ENCODE assay signal across 8 cellular contexts in the genomic region with DNA sequence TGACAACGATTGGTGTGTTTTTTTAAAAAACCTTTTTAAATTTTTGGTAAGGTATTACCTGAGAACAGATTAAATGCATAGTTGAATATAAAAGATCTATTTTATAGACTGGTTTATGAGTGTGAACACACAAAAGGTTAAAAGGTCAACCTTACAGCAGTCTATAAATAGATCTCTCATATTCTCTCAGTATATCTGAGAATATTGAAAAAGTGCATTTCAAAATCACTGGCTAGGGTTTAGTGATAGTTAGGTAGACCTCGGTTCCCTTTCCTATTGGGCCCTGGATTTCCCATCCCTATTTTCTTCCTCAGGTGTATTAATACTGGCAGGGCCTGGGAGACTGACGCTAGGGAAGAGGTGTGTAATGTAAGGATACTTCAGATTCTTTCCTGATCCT. TPM values are rescaled to one million over a fixed set of nuclear protein-coding genes. Genes with fewer than 3 reads are reported as not detected.
DNase-seq lines count a peak whose midpoint lies in the region; ATAC-seq and TF ChIP-seq lines count a peak whose summit lies in the region.

No MANE protein-coding gene starts in this region.

- H3K36me3 ChIP-seq in testis (ENCODE audit: low read depth, missing control alignments): no peaks in the 10 kb centered on the region

- H3K4me1 ChIP-seq in testis: peaks cover 14% of the 10 kb centered on the region

- H3K36me3 Mint-ChIP-seq in activated T-cell treated with anti-CD3 and anti-CD28 coated beads, Interleukin-2, amount 50 U/mL, for 24 hours (ENCODE audit: low read depth): peaks cover 28% of the 10 kb centered on the region
- peaks cover 30% of the 10 kb centered on the region for H3K36me3 Mint-ChIP-seq in activated T-helper 17 cell treated with anti-CD3 and anti-CD28 coated beads, Interleukin-2, amount 50 U/mL, for 72 hours (ENCODE audit: low read depth)

- intact Hi-C loops in testis (cut with DNase I; ENCODE audit: low total_unique reads): no loop called here

- H3K9me3 Mint-ChIP-seq in activated T-cell treated with anti-CD3 and anti-CD28 coated beads, Interleukin-2, amount 50 U/mL, for 24 hours: no peaks in the 10 kb centered on the region
- no peaks in the 10 kb centered on the region for H3K9me3 Mint-ChIP-seq in activated T-helper 17 cell treated with anti-CD3 and anti-CD28 coated beads, Interleukin-2, amount 50 U/mL, for 72 hours

- no peak for DNase-seq in activated T-cell treated with anti-CD3 and anti-CD28 coated beads, Interleukin-2, amount 50 U/mL, for 24 hours
- DNase-seq in activated T-cell treated with anti-CD3 and anti-CD28 coated beads for 4 hours (no peak), inferior parietal cortex (ENCODE audit: extremely low spot score) (peak; percentile 9), testis (no peak), medulla oblongata (ENCODE audit: extremely low spot score) (no peak)
- DNase-seq in stimulated activated CD4-positive, alpha-beta T cell treated with anti-CD3 and anti-CD28 coated beads, Interleukin-12 subunit alpha, Interleukin-12 subunit beta, amount 100 ng/mL, for 4 hours: no peak

- peak overlapping the region; percentile 90 for H3K27ac Mint-ChIP-seq in activated T-cell treated with anti-CD3 and anti-CD28 coated beads, Interleukin-2, amount 50 U/mL, for 24 hours
- H3K27ac Mint-ChIP-seq in activated T-helper 17 cell treated with anti-CD3 and anti-CD28 coated beads, Interleukin-2, amount 50 U/mL, for 72 hours: peak overlapping the region; percentile 66

- no peaks in the 10 kb centered on the region for H3K27me3 ChIP-seq in testis

- no peaks in the 10 kb centered on the region for H3K9me3 ChIP-seq in testis

- no peak for TF ChIP-seq CTCF in testis (IDR thresholded peaks at IDR 0.05)

- no peaks in the 10 kb centered on the region for H3K27me3 Mint-ChIP-seq in activated T-cell treated with anti-CD3 and anti-CD28 coated beads, Interleukin-2, amount 50 U/mL, for 24 hours
- no peaks in the 10 kb centered on the region for H3K27me3 Mint-ChIP-seq in activated T-helper 17 cell treated with anti-CD3 and anti-CD28 coated beads, Interleukin-2, amount 50 U/mL, for 72 hours

- peak overlapping the region in 1 of 2 donors; percentile 88 for H3K27ac ChIP-seq in testis

- WGBS in testis, 2 donors: 40 to 45% methylated on average over 3 of the region's 3 CpGs

- peak overlapping the region; percentile 70 to 77 for H3K4me3 ChIP-seq in testis

- ATAC-seq in activated T-helper 17 cell treated with anti-CD3 and anti-CD28 coated beads, Interleukin-2, amount 50 U/mL, for 72 hours (replicated peaks): no peak
- ATAC-seq in HG03432 (IDR thresholded peaks at IDR 0.05; ENCODE audit: unreplicated experiment): no peak

- peak overlapping the region; percentile 89 for H3K4me3 Mint-ChIP-seq in activated T-cell treated with anti-CD3 and anti-CD28 coated beads, Interleukin-2, amount 50 U/mL, for 24 hours
- H3K4me3 Mint-ChIP-seq in activated T-helper 17 cell treated with anti-CD3 and anti-CD28 coated beads, Interleukin-2, amount 50 U/mL, for 72 hours: peak overlapping the region; percentile 74

- no peak for TF ChIP-seq POLR2A in testis (IDR thresholded peaks at IDR 0.05)

- peaks cover 33% of the 10 kb centered on the region for H3K4me1 Mint-ChIP-seq in activated T-cell treated with anti-CD3 and anti-CD28 coated beads, Interleukin-2, amount 50 U/mL, for 24 hours (ENCODE audit: low read depth)
- peaks cover 29% of the 10 kb centered on the region for H3K4me1 Mint-ChIP-seq in activated T-helper 17 cell treated with anti-CD3 and anti-CD28 coated beads, Interleukin-2, amount 50 U/mL, for 72 hours

RNA-seq across cellular contexts. Expression of a gene that starts 0.7 kb away (rescaled TPM):
- 10 to 100 TPM; 58.8 to 65.7 TPM for total RNA-seq in activated T-helper 17 cell treated with anti-CD3 and anti-CD28 coated beads, Interleukin-2, amount 50 U/mL, for 72 hours
- total RNA-seq in testis: 100 to 1,000 TPM in 1 of 2 donors, 10 to 100 TPM in 1; 70.1 to 106 TPM
- 68.1 TPM for polyA plus RNA-seq in testis (ENCODE audit: insufficient read depth, low read depth, low replicate concordance)

RNA-seq across cellular contexts. Expression of a gene that starts 42.8 kb away (rescaled TPM):
- total RNA-seq in activated T-helper 17 cell treated with anti-CD3 and anti-CD28 coated beads, Interleukin-2, amount 50 U/mL, for 72 hours: 10 to 100 TPM; 13.9 to 18.3 TPM
- 10 to 100 TPM; 11.0 to 12.7 TPM for total RNA-seq in testis
- 6.7 TPM for polyA plus RNA-seq in testis (ENCODE audit: insufficient read depth, low read depth, low replicate concordance)
